Comparison of ENCODE assay signal across 8 cellular contexts in genomic region chr15:63048115-63048985, GRCh38. TPM values are rescaled to one million over a fixed set of nuclear protein-coding genes. Genes with fewer than 3 reads are reported as not detected.
A peak's percentile ranks its signal among the peaks of the same experiment; 100 is the strongest.
DNase-seq lines count a peak whose midpoint lies in the region; ATAC-seq and TF ChIP-seq lines count a peak whose summit lies in the region.

No MANE protein-coding gene starts in this region.

- peaks cover 5% of the 10 kb centered on the region for H3K36me3 Mint-ChIP-seq in endothelial cell (ENCODE audit: low read depth, unreplicated experiment)

- TF ChIP-seq CTCF in endothelial cell (IDR thresholded peaks at IDR 0.05; ENCODE audit: unreplicated experiment), result peak; percentile 95

- peaks cover 36% of the 10 kb centered on the region for H3K4me1 Mint-ChIP-seq in endothelial cell (ENCODE audit: unreplicated experiment)

- peak overlapping the region; percentile 96 for H3K4me3 Mint-ChIP-seq in endothelial cell (ENCODE audit: unreplicated experiment)

- peaks cover 22% of the 10 kb centered on the region for H3K27me3 Mint-ChIP-seq in endothelial cell (ENCODE audit: unreplicated experiment)

- no peak overlapping the region for H3K27ac Mint-ChIP-seq in endothelial cell (ENCODE audit: unreplicated experiment)

- H3K9me3 Mint-ChIP-seq in endothelial cell (ENCODE audit: unreplicated experiment), result no peaks in the 10 kb centered on the region

- ATAC-seq in GM21367 (IDR thresholded peaks at IDR 0.05; ENCODE audit: unreplicated experiment), result peak; percentile 69

- DNase-seq in COR-L47 (lab: John Stamatoyannopoulos, UW) (peak; percentile 95), HT1080 (ENCODE audit: low read depth) (peak; percentile 97), NOMO-1 treated with dmso at 0.1 percent for 144 hours (lab: John Stamatoyannopoulos, UW; ENCODE audit: unreplicated experiment) (peak; percentile 72), endothelial cell (ENCODE audit: low spot score) (peak; percentile 92), middle frontal gyrus (ENCODE audit: extremely low spot score, low spot score) (peak; percentile 76)
- DNase-seq in activated CD8-positive, alpha-beta memory T cell treated with anti-CD3 and anti-CD28 coated beads, Interleukin-2, amount 50 U/mL, for 24 hours (ENCODE audit: extremely low read depth), result peak; percentile 54
- DNase-seq in stimulated activated CD8-positive, alpha-beta memory T cell treated with anti-CD3 and anti-CD28 coated beads, Interleukin-2, amount 100 ng/mL, for 1 hour (ENCODE audit: low read depth in 2 of 2), result peak; percentile 69 to 72

RNA-seq across cellular contexts. Expression of gene TPM1, which starts 5.8 kb away (rescaled TPM):
- 242 and 284 TPM in 2 replicates for total RNA-seq in HT1080 (2014; rRNA removed; shearing (Covaris generic))
- 389 and 430 TPM in 2 replicates for polyA plus RNA-seq in HT1080 (2015; cell fraction: cytosol; rRNA removed)
- polyA plus RNA-seq in HT1080 (2015; cell fraction: nucleus; rRNA removed), result 555 and 626 TPM in 2 replicates
- 106 TPM for total RNA-seq in endothelial cell (ENCODE audit: unreplicated experiment)

Comparison
In these comparisons a context has a peak if more than half of its experiments do, and no peak if none do; other contexts are left out.
1. Peak in every context shown above with its lines: DNase-seq and ATAC-seq.